8 cellular contexts compared by ENCODE assay signal in genomic region chr19:3061214-3062161, GRCh38. TPM values are rescaled to one million over a fixed set of nuclear protein-coding genes. Genes with fewer than 3 reads are reported as not detected.
DNase-seq lines count a peak whose midpoint lies in the region; ATAC-seq and TF ChIP-seq lines count a peak whose summit lies in the region.

No MANE protein-coding gene starts in this region.

- H3K27ac Mint-ChIP-seq in activated T-cell treated with anti-CD3 and anti-CD28 coated beads, Interleukin-2, amount 50 U/mL, for 72 hours, result peak overlapping the region; percentile 91
- no peak overlapping the region for H3K27ac Mint-ChIP-seq in neural crest cell (ENCODE audit: unreplicated experiment)

- peaks cover 20% of the 10 kb centered on the region for H3K36me3 ChIP-seq in MG63
- H3K36me3 ChIP-seq in thoracic aorta, result peaks cover 23% of the 10 kb centered on the region

- H3K27me3 ChIP-seq in MG63 (no peaks in the 10 kb centered on the region), thoracic aorta (replicated peaks; ENCODE audit: insufficient read depth) (no peaks in the 10 kb centered on the region)

- H3K9me3 ChIP-seq in MG63, result no peaks in the 10 kb centered on the region
- no peaks in the 10 kb centered on the region for H3K9me3 ChIP-seq in thoracic aorta

- TF ChIP-seq CTCF in fibroblast of mammary gland (conservative IDR thresholded peaks at IDR 0.05; ENCODE audit: control insufficient read depth, insufficient read depth, low read depth, low read length) (peak; percentile 17), neural crest cell (conservative IDR thresholded peaks at IDR 0.05) (peak; percentile 43), thoracic aorta (IDR thresholded peaks at IDR 0.05) (no peak)

- peaks cover 21 to 43% of the 10 kb centered on the region in 2 donors for H3K4me1 ChIP-seq in thoracic aorta (ENCODE audit: control insufficient read depth in 1 of 2, low read depth in 2 of 2)

- peak overlapping the region; percentile 87 to 94 for H3K4me3 Mint-ChIP-seq in activated T-cell treated with anti-CD3 and anti-CD28 coated beads, Interleukin-2, amount 50 U/mL, for 72 hours
- H3K4me3 Mint-ChIP-seq in neural crest cell, result peak overlapping the region; percentile 92

- peak overlapping the region; percentile 67 for H3K4me3 ChIP-seq in MG63
- peak overlapping the region; percentile 71 for H3K4me3 ChIP-seq in fibroblast of mammary gland (ENCODE audit: control insufficient read depth, low read depth, low read length)
- peak overlapping the region; percentile 98 for H3K4me3 ChIP-seq in thoracic aorta

- no peaks in the 10 kb centered on the region for H3K27me3 Mint-ChIP-seq in activated T-cell treated with anti-CD3 and anti-CD28 coated beads, Interleukin-2, amount 50 U/mL, for 72 hours (ENCODE audit: low read depth)
- H3K27me3 Mint-ChIP-seq in neural crest cell (ENCODE audit: low read depth), result no peaks in the 10 kb centered on the region

- H3K27ac ChIP-seq in thoracic aorta, result peak overlapping the region; percentile 84 to 92

- H3K36me3 Mint-ChIP-seq in activated T-cell treated with anti-CD3 and anti-CD28 coated beads, Interleukin-2, amount 50 U/mL, for 72 hours (ENCODE audit: insufficient read depth in 2 of 2), result peaks cover 5 to 9% of the 10 kb centered on the region in 2 donors
- peaks cover 2% of the 10 kb centered on the region for H3K36me3 Mint-ChIP-seq in neural crest cell (ENCODE audit: low read depth)

- H3K9me3 Mint-ChIP-seq in activated T-cell treated with anti-CD3 and anti-CD28 coated beads, Interleukin-2, amount 50 U/mL, for 72 hours, result no peaks in the 10 kb centered on the region
- no peaks in the 10 kb centered on the region for H3K9me3 Mint-ChIP-seq in neural crest cell

- peak; percentile 56 to 68 for ATAC-seq in activated T-cell treated with anti-CD3 and anti-CD28 coated beads, Interleukin-2, amount 50 U/mL, for 72 hours (replicated peaks in 1 of 2)
- ATAC-seq in thoracic aorta (ENCODE audit: insufficient number of reproducible peaks, low FRiP score, low read depth), result no peak
- ATAC-seq in HG03432 (IDR thresholded peaks at IDR 0.05; ENCODE audit: unreplicated experiment), result no peak
- ATAC-seq in HG03175 (IDR thresholded peaks at IDR 0.05; ENCODE audit: unreplicated experiment), result no peak

- DNase-seq in EL (peak; percentile 49), MG63 (peak; percentile 47), fibroblast of mammary gland (ENCODE audit: low read depth) (no peak), neural crest cell (ENCODE audit: low read depth, low spot score) (no peak), thoracic aorta (ENCODE audit: low spot score) (no peak)
- DNase-seq in activated T-cell treated with anti-CD3 and anti-CD28 coated beads, Interleukin-2, amount 50 U/mL, for 72 hours, result peak; percentile 60 to 69

- H3K4me1 Mint-ChIP-seq in activated T-cell treated with anti-CD3 and anti-CD28 coated beads, Interleukin-2, amount 50 U/mL, for 72 hours (ENCODE audit: low read depth), result peaks cover 59% of the 10 kb centered on the region
- H3K4me1 Mint-ChIP-seq in neural crest cell, result peaks cover 14% of the 10 kb centered on the region

RNA-seq across cellular contexts. Expression of gene TLE5, which starts 0.8 kb away (rescaled TPM):
- total RNA-seq in MG63 (2014; rRNA removed; shearing (Covaris generic); ENCODE audit: low replicate concordance), result 165 and 217 TPM in 2 replicates
- 100 to 1,000 TPM; 286 to 349 TPM for total RNA-seq in activated T-cell treated with anti-CD3 and anti-CD28 coated beads, Interleukin-2, amount 50 U/mL, for 72 hours
- 244 and 247 TPM in 2 replicates for total RNA-seq in neural crest cell
- total RNA-seq in thoracic aorta, result 100 to 1,000 TPM; 346 to 448 TPM

RNA-seq across cellular contexts. Expression of gene TLE2, which starts 32.4 kb away (rescaled TPM):
- total RNA-seq in MG63 (2014; rRNA removed; shearing (Covaris generic); ENCODE audit: low replicate concordance), result 1.5 and 4.1 TPM in 2 replicates
- total RNA-seq in activated T-cell treated with anti-CD3 and anti-CD28 coated beads, Interleukin-2, amount 50 U/mL, for 72 hours, result 10 to 100 TPM; 12.4 to 16.5 TPM
- total RNA-seq in neural crest cell (0.73 and 1.4 TPM in 2 replicates), thoracic aorta (100 to 1,000 TPM in 1 of 2 donors, 10 to 100 TPM in 1; 46.7 to 154 TPM)

RNA-seq across cellular contexts. Expression of gene GNA11, which starts 32.7 kb away (rescaled TPM):
- 29.7 and 46.0 TPM in 2 replicates for total RNA-seq in MG63 (2014; rRNA removed; shearing (Covaris generic); ENCODE audit: low replicate concordance)
- total RNA-seq in activated T-cell treated with anti-CD3 and anti-CD28 coated beads, Interleukin-2, amount 50 U/mL, for 72 hours, result 1 to 10 TPM; 7.7 to 8.4 TPM
- 40.6 and 42.5 TPM in 2 replicates for total RNA-seq in neural crest cell
- 100 to 1,000 TPM in 1 of 2 donors, 10 to 100 TPM in 1; 68.3 to 143 TPM for total RNA-seq in thoracic aorta

Comparison
In these comparisons a context has a peak if more than half of its experiments do, and no peak if none do; other contexts are left out.
1. DNase-seq: peak in EL (single experiment), MG63 (single experiment) and activated T-cell treated with anti-CD3 and anti-CD28 coated beads, Interleukin-2, amount 50 U/mL, for 72 hours (2 of 2); none in fibroblast of mammary gland (single experiment), neural crest cell (single experiment) and thoracic aorta (single experiment).
2. ATAC-seq: peak in activated T-cell treated with anti-CD3 and anti-CD28 coated beads, Interleukin-2, amount 50 U/mL, for 72 hours (2 of 2); none in thoracic aorta (single experiment), HG03432 (single experiment) and HG03175 (single experiment).
3. Peak in every context shown above with its lines, with median percentiles within 50 percentile points of each other: H3K4me3 ChIP-seq.